8 cellular contexts compared by ENCODE assay signal in the genomic region with DNA sequence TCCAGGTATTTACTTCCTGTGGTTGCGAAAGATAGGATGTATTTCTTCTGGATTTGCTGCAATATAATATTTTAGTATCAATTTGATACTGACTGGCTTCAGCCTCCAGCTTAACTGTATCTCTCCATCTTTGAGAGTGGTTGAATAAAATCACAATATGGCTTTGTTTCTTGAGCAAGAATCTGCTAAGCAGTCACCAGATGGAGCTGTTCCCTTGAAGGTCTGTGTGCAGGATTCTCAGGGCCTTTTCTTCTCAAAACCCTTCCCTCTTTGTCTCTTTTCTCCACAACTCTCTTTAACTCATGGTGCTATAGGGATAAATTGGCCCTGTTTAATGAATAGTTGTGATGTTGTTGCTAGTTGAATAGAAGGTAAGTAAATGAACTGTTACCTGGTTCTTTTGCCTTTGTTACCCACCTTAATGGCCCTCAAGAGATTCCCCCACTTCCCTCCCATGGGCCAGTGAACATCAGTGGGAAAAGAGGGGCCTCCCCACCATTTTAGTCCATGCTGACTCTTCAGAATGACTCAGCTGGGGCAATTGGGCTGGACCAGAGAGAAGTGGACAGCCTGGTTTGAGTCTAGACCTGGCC. TPM values are rescaled to one million over a fixed set of nuclear protein-coding genes. Genes with fewer than 3 reads are reported as not detected.
DNase-seq lines count a peak whose midpoint lies in the region; ATAC-seq, FAIRE-seq and TF ChIP-seq lines count a peak whose summit lies in the region.

No MANE protein-coding gene starts in this region.

- intact Hi-C loops in ascending aorta (cut with DNase I): no loop called here

- peak; percentile 33; the same call in 1 of the 2 replicates for TF ChIP-seq CTCF in GM12874 (IDR thresholded peaks at IDR 0.05; ENCODE audit: insufficient read depth, low read depth, low read length)
- peak; percentile 19 to 63 (median 25) for TF ChIP-seq CTCF in ascending aorta (IDR thresholded peaks at IDR 0.05)
- TF ChIP-seq CTCF in keratinocyte (optimal IDR thresholded peaks at IDR 0.05 in 1 of 3, IDR thresholded peaks at IDR 0.05 in 1 of 3, conservative IDR thresholded peaks at IDR 0.05 in 1 of 3; ENCODE audit: extremely low read depth in 1 of 3, insufficient read depth in 2 of 3, low read length in 3 of 3): peak; percentile 70 to 75 (median 72)

- no peaks in the 10 kb centered on the region for H3K9me1 ChIP-seq in keratinocyte (ENCODE audit: control insufficient read depth, extremely low read depth, insufficient read depth, low read length)

- H3K9ac ChIP-seq in keratinocyte (ENCODE audit: control insufficient read depth, extremely low read depth, insufficient read depth, low read length): no peak overlapping the region

- peak; percentile 67 for DNase-seq in NCI-H2196 (lab: John Stamatoyannopoulos, UW; ENCODE audit: unreplicated experiment)
- peak in 1 of 2 donors; percentile 30 for DNase-seq in ascending aorta (ENCODE audit: low spot score in 2 of 2)
- no peak for DNase-seq in keratinocyte (ENCODE audit: low read depth, low spot score)
- no peak for DNase-seq in activated CD4-positive, alpha-beta T cell treated with anti-CD3 and anti-CD28 coated beads, Interleukin-2, amount 50 U/mL, for 48 hours
- DNase-seq in NCI-H128 (lab: John Stamatoyannopoulos, UW; ENCODE audit: unreplicated experiment): no peak

- no peak overlapping the region for H2AFZ ChIP-seq in keratinocyte (ENCODE audit: control insufficient read depth, low read length)

- H3K79me2 ChIP-seq in keratinocyte (ENCODE audit: control insufficient read depth, insufficient read depth, low read length): no peaks in the 10 kb centered on the region

- peak; percentile 93 for FAIRE-seq in A204.1 (lab: Jason Lieb, UNC)
- peak; percentile 87 for FAIRE-seq in keratinocyte (lab: Jason Lieb, UNC)

- H3K9me3 ChIP-seq in ascending aorta (no peaks in the 10 kb centered on the region), keratinocyte (ENCODE audit: control insufficient read depth, low read depth, low read length) (no peaks in the 10 kb centered on the region)

- no peak overlapping the region for H3K4me3 ChIP-seq in ascending aorta
- H3K4me3 ChIP-seq in keratinocyte (ENCODE audit: control insufficient read depth in 2 of 3, extremely low read depth in 1 of 3, insufficient read depth in 2 of 3, low read depth in 1 of 3, low read length in 3 of 3): no peak overlapping the region

- no peaks in the 10 kb centered on the region for H4K20me1 ChIP-seq in keratinocyte (ENCODE audit: control insufficient read depth, extremely low read depth, insufficient read depth, low read length)

- dilution Hi-C loops in keratinocyte (cut with MboI; ENCODE audit: extremely low pct_ligation_motif_present, low sequenced_read_pairs): no loop called here

- no peak overlapping the region for H3K4me2 ChIP-seq in keratinocyte (ENCODE audit: control insufficient read depth, extremely low read depth, insufficient read depth, low read depth, low read length)

- no peak overlapping the region for H3K27ac ChIP-seq in ascending aorta
- H3K27ac ChIP-seq in keratinocyte (ENCODE audit: control insufficient read depth, insufficient read depth, low read length): no peak overlapping the region

- H3K4me1 ChIP-seq in ascending aorta: peaks cover 0 to 4% of the 10 kb centered on the region in 2 donors
- H3K4me1 ChIP-seq in keratinocyte (ENCODE audit: control insufficient read depth, extremely low read depth, insufficient read depth, low read length): no peaks in the 10 kb centered on the region

- no peak for ATAC-seq in GM21529 (IDR thresholded peaks at IDR 0.05; ENCODE audit: unreplicated experiment)

- H3K27me3 ChIP-seq in ascending aorta (no peaks in the 10 kb centered on the region), keratinocyte (ENCODE audit: control insufficient read depth, extremely low read depth, insufficient read depth, low read length) (peaks cover 67% of the 10 kb centered on the region)

- H3K36me3 ChIP-seq in ascending aorta: no peaks in the 10 kb centered on the region
- H3K36me3 ChIP-seq in keratinocyte (ENCODE audit: control insufficient read depth in 2 of 2, extremely low read depth in 1 of 2, insufficient read depth in 2 of 2, low read length in 2 of 2): no peaks in the 10 kb centered on the region

RNA-seq across cellular contexts. Expression of a gene that starts 34.8 kb away (rescaled TPM):
- 0.75 TPM for total RNA-seq in ascending aorta
- 2.2 to 5.5 TPM (median 2.9 TPM) in 3 replicates for polyA plus RNA-seq in keratinocyte
- polyA plus RNA-seq in keratinocyte (2011; ENCODE audit: low read depth): 2.1 TPM
- polyA plus RNA-seq in keratinocyte (2011; cell fraction: cytosol; rRNA removed): 5.9 and 6.5 TPM in 2 replicates
- 6.3 and 7.9 TPM in 2 replicates for polyA plus RNA-seq in keratinocyte (2011; cell fraction: nucleus; rRNA removed)
- 1.6 and 4.3 TPM in 2 replicates for polyA plus RNA-seq in keratinocyte (2012; ENCODE audit: low replicate concordance)
- polyA minus RNA-seq in keratinocyte: 2.0 to 9.2 TPM (median 6.3 TPM) in 3 replicates
- 2.7 TPM for polyA minus RNA-seq in keratinocyte (2011; cell fraction: cytosol; rRNA and poly(A)+ RNA removed)
- polyA minus RNA-seq in keratinocyte (2011; cell fraction: nucleus; rRNA and poly(A)+ RNA removed): 3.4 and 4.8 TPM in 2 replicates
